In the genomic region with DNA sequence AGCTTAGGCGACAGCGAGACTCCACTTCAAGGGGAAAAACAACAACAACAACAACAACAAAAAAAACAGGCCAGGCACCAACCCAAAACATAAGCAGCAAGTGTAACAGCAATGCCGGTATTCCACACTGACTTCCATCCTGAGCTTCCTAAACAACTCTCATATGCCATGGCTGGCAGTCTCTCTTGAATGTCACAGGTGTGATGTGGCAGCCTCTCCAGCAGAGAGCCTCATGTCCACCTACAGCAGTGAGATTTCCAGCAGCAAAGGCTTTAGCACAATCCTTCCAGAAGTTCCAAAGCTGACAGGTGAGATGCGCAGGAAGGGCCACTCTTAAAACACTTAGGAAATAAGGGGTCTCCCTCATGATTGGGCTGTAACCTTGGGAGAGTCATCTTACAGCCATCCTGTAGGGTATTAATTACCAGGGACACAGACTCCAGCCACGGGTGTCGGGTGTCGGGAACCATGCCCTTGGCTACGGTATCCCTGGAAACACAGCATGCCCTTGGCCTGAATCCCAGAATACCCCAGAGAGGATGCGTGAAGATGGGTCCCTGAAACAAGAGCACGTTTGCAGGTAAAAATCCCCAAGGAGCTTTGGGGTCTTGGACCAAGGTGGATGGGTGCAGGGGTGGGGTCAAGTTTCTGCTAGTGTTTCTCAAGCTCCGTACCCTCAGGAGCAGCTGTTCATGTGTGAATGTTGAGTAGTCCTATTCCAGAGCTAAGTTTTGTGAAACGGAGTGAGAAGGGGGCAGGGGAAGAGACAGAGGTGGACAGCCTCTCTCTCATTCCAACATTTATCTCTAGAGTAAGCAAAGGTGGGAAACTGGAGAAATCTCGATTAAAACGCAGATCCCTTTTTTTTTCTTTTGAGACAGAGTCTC, we compare ENCODE assay signal across 10 cellular contexts. TPM values are rescaled to one million over a fixed set of nuclear protein-coding genes. Genes with fewer than 3 reads are reported as not detected.
DNase-seq lines count a peak whose midpoint lies in the region; ATAC-seq and FAIRE-seq lines count a peak whose summit lies in the region.
"Had no signal": no experiment of that assay in that cellular context is flagged by ENCODE, and none has a peak within 500 bp of the region (broad histone marks: within the 10 kb centered on the region; RNA-seq: fewer than 3 reads in every experiment).

No MANE protein-coding gene starts in this region.

- no peak overlapping the region for H3K27ac ChIP-seq in CD4-positive, alpha-beta memory T cell (ENCODE audit: low read depth, low read length)
- H3K27ac ChIP-seq in iPS DF 6.9 (ENCODE audit: low read length): no peak overlapping the region

- H3K4me3 Mint-ChIP-seq in CD4-positive, alpha-beta memory T cell: no peak overlapping the region
- no peak overlapping the region for H3K4me3 Mint-ChIP-seq in activated CD8-positive, alpha-beta T cell treated with anti-CD3 and anti-CD28 coated beads, Interleukin-2, amount 10 ng/mL, durations not matched to agents 7 days and 5 days
- H3K4me3 Mint-ChIP-seq in T-helper 2 cell treated with Interferon-gamma antibody and Interleukin-4, amounts not matched to agents 5 μg/mL and 100 μg/mL, for 36 hours: no peak overlapping the region

- H3K9ac ChIP-seq in NT2/D1 (ENCODE audit: insufficient read length, low read depth): no peak overlapping the region

- CTCF ChIA-PET in CD4-positive, alpha-beta memory T cell (lab: Charles Lee; ENCODE audit: partially characterized antibody): interaction anchor here (0.9 to 3.1 kb wide), 5 partner anchors 8 to 83 kb away, joined by 3 to 16 read pairs (median 4); no protein-coding TSS in a partner anchor
- CTCF ChIA-PET in activated CD8-positive, alpha-beta T cell treated with anti-CD3 and anti-CD28 coated beads, Interleukin-2, amount 10 ng/mL, durations not matched to agents 7 days and 5 days (lab: Charles Lee): interaction anchor here (1.1 to 2.3 kb wide), 4 partner anchors 8 to 165 kb away, joined by 3 to 13 read pairs (median 4); no protein-coding TSS in a partner anchor

- H3K4me3 ChIP-seq in CD4-positive, alpha-beta memory T cell (ENCODE audit: low read length in 2 of 2): no peak overlapping the region
- H3K4me3 ChIP-seq in NT2/D1 (ENCODE audit: insufficient read length, low read depth): no peak overlapping the region
- no peak overlapping the region for H3K4me3 ChIP-seq in iPS DF 6.9 (ENCODE audit: low read length)

- peaks cover 24 to 69% (median 44%) of the 10 kb centered on the region in 4 donors for H3K4me1 Mint-ChIP-seq in CD4-positive, alpha-beta memory T cell
- peaks cover 47% of the 10 kb centered on the region for H3K4me1 Mint-ChIP-seq in activated CD8-positive, alpha-beta T cell treated with anti-CD3 and anti-CD28 coated beads, Interleukin-2, amount 10 ng/mL, durations not matched to agents 7 days and 5 days (ENCODE audit: low read depth)
- H3K4me1 Mint-ChIP-seq in T-helper 2 cell treated with Interferon-gamma antibody and Interleukin-4, amounts not matched to agents 5 μg/mL and 100 μg/mL, for 36 hours (ENCODE audit: low read depth): peaks cover 39% of the 10 kb centered on the region

- intact Hi-C loops in CD4-positive, alpha-beta memory T cell (cut with micrococcal nuclease): no loop called here

- peaks cover 0 to 10% of the 10 kb centered on the region in 2 donors for H3K36me3 Mint-ChIP-seq in CD4-positive, alpha-beta memory T cell
- peaks cover 27% of the 10 kb centered on the region for H3K36me3 Mint-ChIP-seq in activated CD8-positive, alpha-beta T cell treated with anti-CD3 and anti-CD28 coated beads, Interleukin-2, amount 10 ng/mL, durations not matched to agents 7 days and 5 days (ENCODE audit: low read depth)
- H3K36me3 Mint-ChIP-seq in T-helper 2 cell treated with Interferon-gamma antibody and Interleukin-4, amounts not matched to agents 5 μg/mL and 100 μg/mL, for 36 hours (ENCODE audit: low read depth): peaks cover 27% of the 10 kb centered on the region

- H3K36me3 ChIP-seq in CD4-positive, alpha-beta memory T cell (ENCODE audit: insufficient read depth, low read length): no peaks in the 10 kb centered on the region
- H3K36me3 ChIP-seq in NT2/D1 (ENCODE audit: insufficient read depth, insufficient read length, low read length) (no peaks in the 10 kb centered on the region), iPS DF 6.9 (ENCODE audit: control insufficient read depth, insufficient read depth, low read length) (no peaks in the 10 kb centered on the region)

- FAIRE-seq in HTR-8/SVneo (lab: Jason Lieb, UNC): peak; percentile 76
- FAIRE-seq: colon had no signal

- no peaks in the 10 kb centered on the region for H3K9me3 ChIP-seq in CD4-positive, alpha-beta memory T cell (ENCODE audit: control insufficient read depth in 1 of 2, low read length in 2 of 2)
- H3K9me3 ChIP-seq in NT2/D1 (ENCODE audit: insufficient read depth, low read length) (no peaks in the 10 kb centered on the region; the same call in 1 of the 2 replicates), iPS DF 6.9 (ENCODE audit: control insufficient read depth, insufficient read depth, low read length) (no peaks in the 10 kb centered on the region)

- POLR2A ChIA-PET in CD4-positive, alpha-beta memory T cell (lab: Charles Lee; ENCODE audit: partially characterized antibody): interaction anchor here (0.7 kb wide), 2 partner anchors 10 to 234 kb away, joined by 3 read pairs; no protein-coding TSS in a partner anchor
- POLR2A ChIA-PET in activated CD8-positive, alpha-beta T cell treated with anti-CD3 and anti-CD28 coated beads, Interleukin-2, amount 10 ng/mL, durations not matched to agents 7 days and 5 days (lab: Charles Lee): no interaction called here

- DNase-seq in CD4-positive, alpha-beta memory T cell: no peak
- peak; percentile 74 for DNase-seq in HTR-8/SVneo (ENCODE audit: insufficient read length, low spot score)
- DNase-seq in NT2/D1 (ENCODE audit: low read depth, low spot score): peak; percentile 42
- DNase-seq in iPS DF 6.9 (ENCODE audit: low read depth, low spot score): peak; percentile 41
- DNase-seq in activated CD8-positive, alpha-beta T cell treated with anti-CD3 and anti-CD28 coated beads, Interleukin-2, amount 10 ng/mL, durations not matched to agents 7 days and 5 days: no peak
- no peak for DNase-seq in T-helper 2 cell treated with Interferon-gamma antibody and Interleukin-4, amounts not matched to agents 5 μg/mL and 100 μg/mL, for 36 hours (ENCODE audit: low spot score)
- no peak for DNase-seq in RKO (ENCODE audit: low spot score)
- DNase-seq: stimulated activated naive CD4-positive, alpha-beta T cell had no signal

- peak overlapping the region; percentile 17 to 78 (median 73) for H3K27ac Mint-ChIP-seq in CD4-positive, alpha-beta memory T cell
- no peak overlapping the region for H3K27ac Mint-ChIP-seq in activated CD8-positive, alpha-beta T cell treated with anti-CD3 and anti-CD28 coated beads, Interleukin-2, amount 10 ng/mL, durations not matched to agents 7 days and 5 days
- H3K27ac Mint-ChIP-seq in T-helper 2 cell treated with Interferon-gamma antibody and Interleukin-4, amounts not matched to agents 5 μg/mL and 100 μg/mL, for 36 hours: no peak overlapping the region

- H3K4me1 ChIP-seq in CD4-positive, alpha-beta memory T cell (ENCODE audit: insufficient read depth, low read length): peaks cover 23% of the 10 kb centered on the region
- H3K4me1 ChIP-seq in NT2/D1 (ENCODE audit: insufficient read depth, insufficient read length): peaks cover 15% of the 10 kb centered on the region
- peaks cover 1% of the 10 kb centered on the region; the same call in 1 of the 2 replicates for H3K4me1 ChIP-seq in iPS DF 6.9 (ENCODE audit: control insufficient read depth, insufficient read depth, low read length)

- H3K9me3 Mint-ChIP-seq in CD4-positive, alpha-beta memory T cell: no peaks in the 10 kb centered on the region
- H3K9me3 Mint-ChIP-seq in activated CD8-positive, alpha-beta T cell treated with anti-CD3 and anti-CD28 coated beads, Interleukin-2, amount 10 ng/mL, durations not matched to agents 7 days and 5 days (ENCODE audit: insufficient read depth): no peaks in the 10 kb centered on the region
- no peaks in the 10 kb centered on the region for H3K9me3 Mint-ChIP-seq in T-helper 2 cell treated with Interferon-gamma antibody and Interleukin-4, amounts not matched to agents 5 μg/mL and 100 μg/mL, for 36 hours

- H3K27me3 ChIP-seq in CD4-positive, alpha-beta memory T cell (ENCODE audit: insufficient read depth, low read length): no peaks in the 10 kb centered on the region
- H3K27me3 ChIP-seq in NT2/D1 (ENCODE audit: insufficient read depth, insufficient read length) (no peaks in the 10 kb centered on the region), iPS DF 6.9 (ENCODE audit: control insufficient read depth, insufficient read depth, low read length) (no peaks in the 10 kb centered on the region)

- H3K27me3 Mint-ChIP-seq in CD4-positive, alpha-beta memory T cell: no peaks in the 10 kb centered on the region
- H3K27me3 Mint-ChIP-seq in activated CD8-positive, alpha-beta T cell treated with anti-CD3 and anti-CD28 coated beads, Interleukin-2, amount 10 ng/mL, durations not matched to agents 7 days and 5 days (ENCODE audit: low read depth): no peaks in the 10 kb centered on the region
- peaks cover 4% of the 10 kb centered on the region for H3K27me3 Mint-ChIP-seq in T-helper 2 cell treated with Interferon-gamma antibody and Interleukin-4, amounts not matched to agents 5 μg/mL and 100 μg/mL, for 36 hours (ENCODE audit: low read depth)

- WGBS in iPS DF 6.9 (ENCODE audit: insufficient coverage, insufficient read length): no CpG with 5 or more reads among the region's 14 CpGs

- ATAC-seq in activated CD8-positive, alpha-beta T cell treated with anti-CD3 and anti-CD28 coated beads, Interleukin-2, amount 10 ng/mL, durations not matched to agents 7 days and 5 days: no peak
- no peak for ATAC-seq in HG02970 (IDR thresholded peaks at IDR 0.05; ENCODE audit: low FRiP score, unreplicated experiment)

RNA-seq across cellular contexts. Expression of a gene that starts 31.4 kb away (rescaled TPM):
- 100 to 1,000 TPM; 107 to 109 TPM for total RNA-seq in CD4-positive, alpha-beta memory T cell
- 10 to 100 TPM in 1 of 2 donors, 1 to 10 TPM in 1; 6.9 to 50.9 TPM for polyA plus RNA-seq in CD4-positive, alpha-beta memory T cell
- total RNA-seq in activated CD8-positive, alpha-beta T cell treated with anti-CD3 and anti-CD28 coated beads, Interleukin-2, amount 10 ng/mL, durations not matched to agents 7 days and 5 days: 10 to 100 TPM; 91.1 to 96.8 TPM

Comparison
In these comparisons a context has a peak if more than half of its experiments do, and no peak if none do; other contexts are left out.
1. DNase-seq: peak in HTR-8/SVneo (single experiment), NT2/D1 (single experiment) and iPS DF 6.9 (single experiment); none in CD4-positive, alpha-beta memory T cell (0 of 5), activated CD8-positive, alpha-beta T cell treated with anti-CD3 and anti-CD28 coated beads, Interleukin-2, amount 10 ng/mL, durations not matched to agents 7 days and 5 days (single experiment), T-helper 2 cell treated with Interferon-gamma antibody and Interleukin-4, amounts not matched to agents 5 μg/mL and 100 μg/mL, for 36 hours (single experiment) and RKO (single experiment).
2. H3K27ac Mint-ChIP-seq: peak in CD4-positive, alpha-beta memory T cell (7 of 7); none in activated CD8-positive, alpha-beta T cell treated with anti-CD3 and anti-CD28 coated beads, Interleukin-2, amount 10 ng/mL, durations not matched to agents 7 days and 5 days (single experiment) and T-helper 2 cell treated with Interferon-gamma antibody and Interleukin-4, amounts not matched to agents 5 μg/mL and 100 μg/mL, for 36 hours (single experiment).